25 cellular contexts compared by ENCODE assay signal in the genomic region with DNA sequence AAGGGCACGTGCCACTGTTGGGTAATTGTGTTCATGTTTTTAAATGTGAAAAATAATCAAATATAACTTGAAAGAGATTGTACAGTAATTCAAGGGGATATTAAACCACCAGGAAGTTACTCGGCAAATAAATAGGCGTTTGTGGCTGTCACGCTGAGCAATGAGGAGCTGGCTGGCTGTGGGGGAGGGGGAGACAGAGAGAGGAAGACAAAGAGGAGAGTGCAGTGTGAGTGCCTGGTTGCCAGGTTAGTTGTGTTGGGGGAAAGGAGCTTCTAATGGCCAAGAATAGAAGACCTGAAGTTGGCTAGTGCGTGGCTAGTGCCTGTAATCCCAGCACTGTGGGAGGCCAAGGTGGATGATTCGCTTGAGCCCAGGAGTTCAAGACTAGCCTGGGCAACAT.
"Had no signal": no experiment of that assay in that cellular context is flagged by ENCODE, and none has a peak within 500 bp of the region (broad histone marks: within the 10 kb centered on the region; RNA-seq: fewer than 3 reads in every experiment).

No MANE protein-coding gene starts in this region.

- H3K9me3 Mint-ChIP-seq: activated B cell treated with CpG ODN at 0.5 μM for 24 hours; activated naive CD4-positive, alpha-beta T cell treated with anti-CD3 and anti-CD28 coated beads, Interleukin-2, amount 50 U/mL, for 72 hours; activated T-cell treated with anti-CD3 and anti-CD28 coated beads, Interleukin-2, amount 50 U/mL, for 24 hours; activated T-helper 17 cell treated with anti-CD3 and anti-CD28 coated beads, Interleukin-2, amount 50 U/mL, for 72 hours; dendritic cell treated with granulocyte-macrophage colony-stimulating factor and Interleukin-4, amounts not matched to agents 40 ng/mL and 50 ng/mL, for 4 days; stimulated activated naive B cell treated with anti-CD40 and anti-IgM and Interleukin-4, amounts not matched to agents 10 μg/mL and 1 μg/mL and 100 μg/mL, for 72 hours had no signal

- H3K79me2 ChIP-seq: hepatocyte had no signal

- H3K4me3 ChIP-seq: hepatocyte, testis, vagina had no signal

- ATAC-seq: activated CD4-positive, alpha-beta T cell treated with anti-CD3 and anti-CD28 coated beads for 36 hours; activated naive CD4-positive, alpha-beta T cell treated with anti-CD3 and anti-CD28 coated beads, Interleukin-2, amount 50 U/mL, for 72 hours; activated T-helper 17 cell treated with anti-CD3 and anti-CD28 coated beads, Interleukin-2, amount 50 U/mL, for 72 hours; foreskin keratinocyte; left colon; stimulated activated naive B cell treated with anti-CD40 and anti-IgM and Interleukin-4, amounts not matched to agents 10 μg/mL and 1 μg/mL and 100 μg/mL, for 72 hours had no signal

- H3K4me1 ChIP-seq: foreskin keratinocyte, testis, vagina had no signal

- H3K4me3 Mint-ChIP-seq: activated B cell treated with CpG ODN at 0.5 μM for 24 hours; activated CD4-positive, alpha-beta T cell treated with anti-CD3 and anti-CD28 coated beads for 36 hours; activated T-cell treated with anti-CD3 and anti-CD28 coated beads, Interleukin-2, amount 50 U/mL, for 24 hours; activated T-helper 17 cell treated with anti-CD3 and anti-CD28 coated beads, Interleukin-2, amount 50 U/mL, for 72 hours; brain; dendritic cell treated with granulocyte-macrophage colony-stimulating factor and Interleukin-4, amounts not matched to agents 40 ng/mL and 50 ng/mL, for 4 days; naive B cell; stimulated activated naive B cell treated with anti-CD40 and anti-IgM and Interleukin-4, amounts not matched to agents 10 μg/mL and 1 μg/mL and 100 μg/mL, for 72 hours had no signal

- H3K27ac ChIP-seq: foreskin keratinocyte, hepatocyte, testis, vagina had no signal

- H3K27ac Mint-ChIP-seq: activated B cell treated with CpG ODN at 0.5 μM for 24 hours; activated CD4-positive, alpha-beta T cell treated with anti-CD3 and anti-CD28 coated beads for 36 hours; activated naive CD4-positive, alpha-beta T cell treated with anti-CD3 and anti-CD28 coated beads, Interleukin-2, amount 50 U/mL, for 72 hours; activated T-cell treated with anti-CD3 and anti-CD28 coated beads, Interleukin-2, amount 50 U/mL, for 24 hours; activated T-helper 17 cell treated with anti-CD3 and anti-CD28 coated beads, Interleukin-2, amount 50 U/mL, for 72 hours; dendritic cell treated with granulocyte-macrophage colony-stimulating factor and Interleukin-4, amounts not matched to agents 40 ng/mL and 50 ng/mL, for 4 days; naive B cell; stimulated activated naive B cell treated with anti-CD40 and anti-IgM and Interleukin-4, amounts not matched to agents 10 μg/mL and 1 μg/mL and 100 μg/mL, for 72 hours had no signal

- H3K4me1 Mint-ChIP-seq: activated B cell treated with CpG ODN at 0.5 μM for 24 hours; activated CD4-positive, alpha-beta T cell treated with anti-CD3 and anti-CD28 coated beads for 36 hours; activated T-helper 17 cell treated with anti-CD3 and anti-CD28 coated beads, Interleukin-2, amount 50 U/mL, for 72 hours; naive B cell; stimulated activated naive B cell treated with anti-CD40 and anti-IgM and Interleukin-4, amounts not matched to agents 10 μg/mL and 1 μg/mL and 100 μg/mL, for 72 hours had no signal

- H3K36me3 Mint-ChIP-seq: activated naive CD4-positive, alpha-beta T cell treated with anti-CD3 and anti-CD28 coated beads, Interleukin-2, amount 50 U/mL, for 72 hours; brain; naive B cell; stimulated activated naive B cell treated with anti-CD40 and anti-IgM and Interleukin-4, amounts not matched to agents 10 μg/mL and 1 μg/mL and 100 μg/mL, for 72 hours had no signal

- H2AFZ ChIP-seq: hepatocyte had no signal

- DNase-seq: activated B cell treated with CpG ODN at 0.5 μM for 24 hours; activated CD4-positive, alpha-beta T cell treated with anti-CD3 and anti-CD28 coated beads for 36 hours; activated CD4-positive, alpha-beta T cell treated with anti-CD3 and anti-CD28 coated beads, Interleukin-2, amount 50 U/mL, for 4 hours; activated CD8-positive, alpha-beta memory T cell treated with anti-CD3 and anti-CD28 coated beads for 24 hours; activated CD8-positive, alpha-beta memory T cell treated with anti-CD3 and anti-CD28 coated beads, Interleukin-2, amount 50 U/mL, for 4 hours; activated T-cell treated with anti-CD3 and anti-CD28 coated beads, Interleukin-2, amount 50 U/mL, for 24 hours; aorta; effector CD4-positive, alpha-beta T cell; foreskin keratinocyte; glutamatergic neuron; left colon; mesenchymal stem cell; naive B cell; retina; stimulated activated CD4-positive, alpha-beta T cell treated with anti-CD3 and anti-CD28 coated beads, Interleukin-2, amount 100 ng/mL, for 48 hours; stimulated activated CD8-positive, alpha-beta memory T cell treated with anti-CD3 and anti-CD28 coated beads, Interleukin-4, amount 100 ng/mL, for 48 hours; stimulated activated naive B cell treated with anti-CD40 and anti-IgM and Interleukin-4, amounts not matched to agents 10 μg/mL and 1 μg/mL and 100 μg/mL, for 72 hours; testis; trophoblast cell had no signal

- H3K36me3 ChIP-seq: vagina had no signal

- H3K4me2 ChIP-seq: hepatocyte had no signal

- H3K9me3 ChIP-seq: testis, vagina had no signal

- H3K27me3 ChIP-seq: foreskin keratinocyte, hepatocyte, testis, vagina had no signal
